In the genomic region with DNA sequence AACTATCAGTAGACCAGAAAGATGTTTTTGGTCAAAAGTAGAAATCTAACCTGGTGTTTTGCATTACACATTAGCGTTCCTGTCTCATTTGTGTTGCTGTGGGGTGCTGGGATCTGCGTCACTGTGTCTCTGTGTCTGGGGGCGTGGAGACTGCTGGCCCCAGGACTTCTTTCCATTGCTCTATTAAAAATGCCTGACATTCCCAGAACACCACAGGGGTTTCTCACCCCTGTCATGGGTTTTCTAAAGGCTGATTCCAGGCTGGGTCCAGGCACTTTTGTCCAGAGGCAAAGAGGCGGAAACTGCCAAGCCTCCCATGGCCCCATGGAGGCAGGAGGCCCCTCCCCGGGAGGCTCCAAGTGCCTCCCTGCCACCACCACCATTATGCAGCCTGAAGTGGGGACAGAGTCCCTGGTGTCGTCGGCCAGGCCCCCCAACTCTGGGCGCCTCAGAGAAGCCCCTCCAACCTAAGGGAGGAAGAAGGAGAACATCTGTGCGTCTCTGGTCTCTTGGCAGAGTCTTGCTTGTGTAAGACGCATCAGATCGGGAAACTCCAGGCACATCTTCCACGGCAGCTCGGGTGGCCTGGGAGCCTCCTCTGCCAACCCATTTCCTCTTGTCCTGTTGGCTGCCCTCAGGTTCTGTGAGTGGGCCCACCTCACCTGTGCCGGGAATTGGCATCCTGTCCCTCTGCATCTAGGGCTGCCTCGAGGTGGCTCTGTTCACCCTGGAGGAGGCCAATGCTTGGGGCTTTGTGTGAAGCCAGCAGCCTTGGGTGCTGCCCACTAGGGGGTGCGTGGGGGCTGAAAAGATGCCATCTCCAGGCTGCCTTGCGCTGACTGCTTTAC, we compare ENCODE assay signal across 9 cellular contexts. TPM values are rescaled to one million over a fixed set of nuclear protein-coding genes. Genes with fewer than 3 reads are reported as not detected.
DNase-seq lines count a peak whose midpoint lies in the region; ATAC-seq and TF ChIP-seq lines count a peak whose summit lies in the region.
"Had no signal": no experiment of that assay in that cellular context is flagged by ENCODE, and none has a peak within 500 bp of the region (broad histone marks: within the 10 kb centered on the region; RNA-seq: fewer than 3 reads in every experiment).

No MANE protein-coding gene starts in this region.

- H3K27me3 Mint-ChIP-seq in CD8-positive, alpha-beta T cell (ENCODE audit: low read depth): peaks cover 26% of the 10 kb centered on the region

- H3K27ac Mint-ChIP-seq in CD8-positive, alpha-beta T cell: no peak overlapping the region

- no peaks in the 10 kb centered on the region for H3K9me2 ChIP-seq in PC-9 (ENCODE audit: insufficient read depth)

- H3K4me3 ChIP-seq in PC-9 (no peak overlapping the region), esophagus muscularis mucosa (no peak overlapping the region)
- no peak overlapping the region for H3K4me3 ChIP-seq in CD8-positive, alpha-beta T cell (ENCODE audit: low read depth, low read length)
- H3K4me3 ChIP-seq: lung had no signal

- H3F3A ChIP-seq in PC-9 (ENCODE audit: insufficient read depth, low read depth): no peaks in the 10 kb centered on the region

- no peaks in the 10 kb centered on the region for H3K36me3 Mint-ChIP-seq in CD8-positive, alpha-beta T cell

- H3K36me3 ChIP-seq in PC-9 (ENCODE audit: low read depth) (no peaks in the 10 kb centered on the region), esophagus muscularis mucosa (no peaks in the 10 kb centered on the region)
- H3K36me3 ChIP-seq in CD8-positive, alpha-beta T cell (ENCODE audit: insufficient read depth, low read length): no peaks in the 10 kb centered on the region

- no peaks in the 10 kb centered on the region for H3K4me1 Mint-ChIP-seq in CD8-positive, alpha-beta T cell (ENCODE audit: low read depth)

- no peaks in the 10 kb centered on the region for H3K79me2 ChIP-seq in PC-9 (ENCODE audit: low read depth)

- no peak overlapping the region for H2AFZ ChIP-seq in PC-9

- ATAC-seq in CD8-positive, alpha-beta T cell: no peak

- no peak for TF ChIP-seq POLR2A in esophagus muscularis mucosa (IDR thresholded peaks at IDR 0.05; ENCODE audit: low read depth)

- H4K20me1 ChIP-seq in PC-9 (ENCODE audit: insufficient read depth): no peaks in the 10 kb centered on the region; the same call in 1 of the 2 replicates

- TF ChIP-seq EP300 in esophagus muscularis mucosa (IDR thresholded peaks at IDR 0.05): no peak

- no peaks in the 10 kb centered on the region for H3K9me3 ChIP-seq in PC-9 (ENCODE audit: insufficient read depth, low read depth)
- H3K9me3 ChIP-seq in esophagus muscularis mucosa: no peaks in the 10 kb centered on the region
- no peaks in the 10 kb centered on the region for H3K9me3 ChIP-seq in CD8-positive, alpha-beta T cell (ENCODE audit: low read length)

- intact Hi-C loops in PC-9 (cut with micrococcal nuclease; ENCODE audit: unreplicated experiment): no loop called here
- intact Hi-C loops in esophagus muscularis mucosa (cut with DNase I): no loop called here
- intact Hi-C loops in CD8-positive, alpha-beta T cell (cut with DNase I, micrococcal nuclease): no loop called here

- peak; percentile 1 for TF ChIP-seq CTCF in GM20000 (IDR thresholded peaks at IDR 0.05; ENCODE audit: extremely low read depth, missing control alignments)
- peak; percentile 65 for TF ChIP-seq CTCF in PC-9 (conservative IDR thresholded peaks at IDR 0.05)
- peak in 1 of 3 experiments; percentile 15 for TF ChIP-seq CTCF in esophagus muscularis mucosa (IDR thresholded peaks at IDR 0.05)
- TF ChIP-seq CTCF in CD8-positive, alpha-beta T cell (IDR thresholded peaks at IDR 0.05): no peak

- peaks cover 100% of the 10 kb centered on the region for H3K27me3 ChIP-seq in PC-9 (ENCODE audit: insufficient read depth, low read depth)
- peaks cover 0 to 43% (median 0%) of the 10 kb centered on the region in 4 donors for H3K27me3 ChIP-seq in esophagus muscularis mucosa
- H3K27me3 ChIP-seq in CD8-positive, alpha-beta T cell (ENCODE audit: insufficient read depth, low read length): no peaks in the 10 kb centered on the region

- POLR2A ChIA-PET in PC-9 (lab: Charles Lee; ENCODE audit: unreplicated experiment): no interaction called here
- POLR2A ChIA-PET in CD8-positive, alpha-beta T cell (lab: Charles Lee): no interaction called here

- H3K4me3 Mint-ChIP-seq in CD8-positive, alpha-beta T cell: no peak overlapping the region

- H3K4me2 ChIP-seq in PC-9: no peak overlapping the region

- no peaks in the 10 kb centered on the region for H3K4me1 ChIP-seq in PC-9 (replicated peaks; ENCODE audit: insufficient read depth)
- no peaks in the 10 kb centered on the region for H3K4me1 ChIP-seq in esophagus muscularis mucosa
- no peaks in the 10 kb centered on the region for H3K4me1 ChIP-seq in CD8-positive, alpha-beta T cell (ENCODE audit: insufficient read depth, low read length)

- DNase-seq in CD1c-positive myeloid dendritic cell (ENCODE audit: extremely low spot score): peak; percentile 6
- no peak for DNase-seq in GM20000 (ENCODE audit: low spot score)
- peak in 1 of 2 experiments; percentile 76 for DNase-seq in PC-9
- peak; percentile 89 for DNase-seq in esophagus muscularis mucosa (ENCODE audit: extremely low spot score)
- DNase-seq in stimulated activated CD4-positive, alpha-beta T cell treated with anti-CD3 and anti-CD28 coated beads, Interleukin-4, amount 100 ng/mL, for 24 hours: peak; percentile 22
- no peak for DNase-seq in anterior cingulate cortex (lab: John Stamatoyannopoulos, UW)
- DNase-seq in CD8-positive, alpha-beta T cell: no peak
- no peak for DNase-seq in inferior parietal cortex (ENCODE audit: extremely low spot score)

- 89% methylated on average over 4 of the region's 17 CpGs for WGBS in esophagus muscularis mucosa

- H3K27ac ChIP-seq in PC-9: no peak overlapping the region
- H3K27ac ChIP-seq in esophagus muscularis mucosa (replicated peaks in 1 of 4): no peak overlapping the region
- no peak overlapping the region for H3K27ac ChIP-seq in CD8-positive, alpha-beta T cell (ENCODE audit: low read depth, low read length)

- CTCF ChIA-PET in PC-9 (lab: Charles Lee): no interaction called here
- CTCF ChIA-PET in CD8-positive, alpha-beta T cell (lab: Charles Lee): no interaction called here

- BruUV-seq in PC-9 (replicated peaks; lab: Mats Ljungman, UMichigan): no TSS peak

- no peaks in the 10 kb centered on the region for H3K9me3 Mint-ChIP-seq in CD8-positive, alpha-beta T cell

RNA-seq across cellular contexts. Expression of gene PLEKHG4B, which starts 13.8 kb away (rescaled TPM):
- total RNA-seq in PC-9 (2021): not detected in 2 replicates
- total RNA-seq in esophagus muscularis mucosa: under 1 TPM in 2 of 4 donors, not detected in 2; under 0.01 to 0.46 TPM
- not detected for total RNA-seq in CD8-positive, alpha-beta T cell

Comparison
In these comparisons a context has a peak if more than half of its experiments do, and no peak if none do; other contexts are left out.
1. DNase-seq: peak in CD1c-positive myeloid dendritic cell (single experiment), esophagus muscularis mucosa (single experiment) and stimulated activated CD4-positive, alpha-beta T cell treated with anti-CD3 and anti-CD28 coated beads, Interleukin-4, amount 100 ng/mL, for 24 hours (single experiment); none in GM20000 (single experiment), anterior cingulate cortex (0 of 58), CD8-positive, alpha-beta T cell (0 of 7) and inferior parietal cortex (single experiment).